In genomic region chr18:5410582-5410981, GRCh38 we compare ENCODE assay signal across 29 cellular contexts.
DNase-seq lines count a peak whose midpoint lies in the region; ATAC-seq, FAIRE-seq and TF ChIP-seq lines count a peak whose summit lies in the region.
"Had no signal": no experiment of that assay in that cellular context is flagged by ENCODE, and none has a peak within 500 bp of the region (broad histone marks: within the 10 kb centered on the region; RNA-seq: fewer than 3 reads in every experiment).

No MANE protein-coding gene starts in this region.

- peak overlapping the region; percentile 60 for H3K27ac Mint-ChIP-seq in progenitor cell of endocrine pancreas
- H3K27ac Mint-ChIP-seq: CD8-positive, alpha-beta memory T cell; IgD-negative memory B cell had no signal

- FAIRE-seq in bronchial epithelial cell (lab: Jason Lieb, UNC), result no peak
- FAIRE-seq: GM12892, GM19239 had no signal

- no peaks in the 10 kb centered on the region for H3K27me3 Mint-ChIP-seq in progenitor cell of endocrine pancreas

- no peaks in the 10 kb centered on the region for H3K4me1 ChIP-seq in foreskin keratinocyte
- H3K4me1 ChIP-seq: BE2C had no signal

- peaks cover 5% of the 10 kb centered on the region for H3K36me3 Mint-ChIP-seq in progenitor cell of endocrine pancreas (ENCODE audit: insufficient read depth)
- H3K36me3 Mint-ChIP-seq: CD8-positive, alpha-beta memory T cell; IgD-negative memory B cell had no signal

- H3K27me3 ChIP-seq in bronchial epithelial cell (ENCODE audit: control insufficient read depth, insufficient read depth, low read length) (no peaks in the 10 kb centered on the region), foreskin keratinocyte (no peaks in the 10 kb centered on the region)
- H3K27me3 ChIP-seq: BE2C had no signal

- no peaks in the 10 kb centered on the region for H3K9me3 Mint-ChIP-seq in progenitor cell of endocrine pancreas (ENCODE audit: low read depth)
- H3K9me3 Mint-ChIP-seq: CD14-positive monocyte; CD8-positive, alpha-beta memory T cell; IgD-negative memory B cell had no signal

- no peak overlapping the region for H3K4me3 Mint-ChIP-seq in progenitor cell of endocrine pancreas (ENCODE audit: low read depth)
- H3K4me3 Mint-ChIP-seq: CD14-positive monocyte; CD8-positive, alpha-beta memory T cell; IgD-negative memory B cell had no signal

- ATAC-seq in foreskin keratinocyte, result peak; percentile 74
- no peak for ATAC-seq in GM21717 (IDR thresholded peaks at IDR 0.05; ENCODE audit: unreplicated experiment)
- ATAC-seq: Panc1 had no signal

- H3K4me1 Mint-ChIP-seq in progenitor cell of endocrine pancreas (ENCODE audit: low read depth), result peaks cover 4% of the 10 kb centered on the region
- H3K4me1 Mint-ChIP-seq: CD14-positive monocyte; CD8-positive, alpha-beta memory T cell; IgD-negative memory B cell had no signal

- DNase-seq in ELF-1 (ENCODE audit: low read depth, low spot score) (peak; percentile 77), bronchial epithelial cell (ENCODE audit: low read depth) (peak; percentile 8), foreskin keratinocyte (peak in 1 of 2 donors; percentile 8), progenitor cell of endocrine pancreas (ENCODE audit: low spot score, unreplicated experiment) (no peak), OCI-M1 (lab: John Stamatoyannopoulos, UW) (no peak)
- no peak for DNase-seq in activated CD4-positive, alpha-beta T cell treated with anti-CD3 and anti-CD28 coated beads, Interleukin-2, amount 50 U/mL, for 4 hours
- DNase-seq: 8988T; ACHN; BE2C; CD8-positive, alpha-beta memory T cell; DMS 273 treated with DMSO at 0.1 percent for 48 hours; DMS79 treated with DMSO at 0.1 percent for 48 hours; GOT3; HCEC 1CT; NCI-H1092; NCI-H1417 treated with DMSO at 0.1 percent for 48 hours; NCI-H1694 treated with DMSO at 0.1 percent for 48 hours; NCI-H2081; NCI-H2227 treated with DMSO at 0.1 percent for 48 hours; NCI-H526 treated with DMSO at 0.1 percent for 48 hours; SHP77 had no signal

- H3K27ac ChIP-seq in foreskin keratinocyte, result no peak overlapping the region
- H3K27ac ChIP-seq: KMS-11, RWPE1 had no signal

- H3K4me3 ChIP-seq in bronchial epithelial cell (ENCODE audit: low read depth, low read length), result no peak overlapping the region

- TF ChIP-seq CTCF in bronchial epithelial cell (IDR thresholded peaks at IDR 0.05; ENCODE audit: insufficient read depth, low read length, severe bottlenecking) (no peak), foreskin keratinocyte (conservative IDR thresholded peaks at IDR 0.05) (no peak), progenitor cell of endocrine pancreas (IDR thresholded peaks at IDR 0.05; ENCODE audit: unreplicated experiment) (no peak)

- no peaks in the 10 kb centered on the region for H3K36me3 ChIP-seq in bronchial epithelial cell (ENCODE audit: control insufficient read depth, insufficient read depth, low read length)
- H3K36me3 ChIP-seq: BE2C had no signal

Comparison
In these comparisons a context has a peak if more than half of its experiments do, and no peak if none do; other contexts are left out.
1. DNase-seq: peak in ELF-1 (single experiment) and bronchial epithelial cell (single experiment); none in progenitor cell of endocrine pancreas (single experiment), OCI-M1 (single experiment) and activated CD4-positive, alpha-beta T cell treated with anti-CD3 and anti-CD28 coated beads, Interleukin-2, amount 50 U/mL, for 4 hours (0 of 2).